In genomic region chr1:41936107-41936506, GRCh38 we compare ENCODE assay signal across 9 cellular contexts. TPM values are rescaled to one million over a fixed set of nuclear protein-coding genes. Genes with fewer than 3 reads are reported as not detected.
DNase-seq lines count a peak whose midpoint lies in the region; ATAC-seq and TF ChIP-seq lines count a peak whose summit lies in the region.
"Had no signal": no experiment of that assay in that cellular context is flagged by ENCODE, and none has a peak within 500 bp of the region (broad histone marks: within the 10 kb centered on the region; RNA-seq: fewer than 3 reads in every experiment).

No MANE protein-coding gene starts in this region.

- BruUV-seq in PC-9 (replicated peaks; lab: Mats Ljungman, UMichigan) = no TSS peak

- no peak for ATAC-seq in HG02763 (IDR thresholded peaks at IDR 0.05; ENCODE audit: unreplicated experiment)
- ATAC-seq in left ventricle myocardium superior = no peak
- ATAC-seq: lower lobe of right lung had no signal

- no peaks in the 10 kb centered on the region for H4K20me1 ChIP-seq in PC-9 (ENCODE audit: insufficient read depth)

- H3F3A ChIP-seq in PC-9 (ENCODE audit: insufficient read depth, low read depth) = peaks cover 16% of the 10 kb centered on the region

- no peaks in the 10 kb centered on the region for H3K79me2 ChIP-seq in PC-9 (ENCODE audit: low read depth)

- H3K36me3 ChIP-seq in PC-9 (ENCODE audit: low read depth) = no peaks in the 10 kb centered on the region; the same call in 1 of the 2 replicates
- H3K36me3 ChIP-seq: lower lobe of right lung, MG63 had no signal

- H3K9me3 ChIP-seq in PC-9 (ENCODE audit: insufficient read depth, low read depth) = peaks cover 10% of the 10 kb centered on the region
- H3K9me3 ChIP-seq: lower lobe of right lung had no signal

- peaks cover 27% of the 10 kb centered on the region for H3K4me1 ChIP-seq in PC-9 (replicated peaks; ENCODE audit: insufficient read depth)
- H3K4me1 ChIP-seq: lower lobe of right lung had no signal

- no peak overlapping the region for H2AFZ ChIP-seq in PC-9

- intact Hi-C loops in PC-9 (cut with micrococcal nuclease; ENCODE audit: unreplicated experiment) = no loop called here
- intact Hi-C loops in left ventricle myocardium superior (cut with micrococcal nuclease) = no loop called here

- H3K27me3 ChIP-seq in PC-9 (ENCODE audit: insufficient read depth, low read depth) = no peaks in the 10 kb centered on the region
- H3K27me3 ChIP-seq: MG63 had no signal

- H3K9me2 ChIP-seq in PC-9 (ENCODE audit: insufficient read depth) = no peaks in the 10 kb centered on the region

- peak overlapping the region; percentile 41; the same call in 1 of the 2 replicates for H3K4me2 ChIP-seq in PC-9

- DNase-seq in Daoy (ENCODE audit: low read depth) (peak; percentile 63), NCI-H1105 (lab: John Stamatoyannopoulos, UW) (peak; percentile 77), PC-9 (peak; percentile 54 to 86), fibroblast of peridontal ligament (ENCODE audit: extremely low read depth) (peak; percentile 8), left ventricle myocardium superior (no peak), iPS-NIHi7 (ENCODE audit: extremely low spot score) (no peak)
- DNase-seq: lower lobe of right lung, MG63 had no signal

- POLR2A ChIA-PET in PC-9 (lab: Charles Lee; ENCODE audit: unreplicated experiment) = no interaction called here

- CTCF ChIA-PET in PC-9 (lab: Charles Lee) = interaction anchor here (0.6 kb wide), 1 partner anchor 100 kb away, joined by 4 read pairs; no protein-coding TSS in a partner anchor

- TF ChIP-seq CTCF in PC-9 (conservative IDR thresholded peaks at IDR 0.05) = no peak

- H3K4me3 ChIP-seq in PC-9 = no peak overlapping the region
- H3K4me3 ChIP-seq: lower lobe of right lung, MG63 had no signal

- H3K27ac ChIP-seq in PC-9 = peak overlapping the region; percentile 65
- H3K27ac ChIP-seq: lower lobe of right lung had no signal

RNA-seq across cellular contexts. Expression of gene HIVEP3, which starts 17.4 kb away (rescaled TPM):
- total RNA-seq in Daoy (2014; rRNA removed; shearing (Covaris generic)) = 7.5 and 9.5 TPM in 2 replicates
- total RNA-seq in PC-9 (2021) = 8.1 and 11.0 TPM in 2 replicates
- 6.5 TPM for total RNA-seq in left ventricle myocardium superior

Comparison
In these comparisons a context has a peak if more than half of its experiments do, and no peak if none do; other contexts are left out.
1. DNase-seq: peak in Daoy (single experiment), NCI-H1105 (single experiment), PC-9 (2 of 2) and fibroblast of peridontal ligament (single experiment); none in left ventricle myocardium superior (single experiment) and iPS-NIHi7 (single experiment).